8 cellular contexts compared by ENCODE assay signal in the genomic region with DNA sequence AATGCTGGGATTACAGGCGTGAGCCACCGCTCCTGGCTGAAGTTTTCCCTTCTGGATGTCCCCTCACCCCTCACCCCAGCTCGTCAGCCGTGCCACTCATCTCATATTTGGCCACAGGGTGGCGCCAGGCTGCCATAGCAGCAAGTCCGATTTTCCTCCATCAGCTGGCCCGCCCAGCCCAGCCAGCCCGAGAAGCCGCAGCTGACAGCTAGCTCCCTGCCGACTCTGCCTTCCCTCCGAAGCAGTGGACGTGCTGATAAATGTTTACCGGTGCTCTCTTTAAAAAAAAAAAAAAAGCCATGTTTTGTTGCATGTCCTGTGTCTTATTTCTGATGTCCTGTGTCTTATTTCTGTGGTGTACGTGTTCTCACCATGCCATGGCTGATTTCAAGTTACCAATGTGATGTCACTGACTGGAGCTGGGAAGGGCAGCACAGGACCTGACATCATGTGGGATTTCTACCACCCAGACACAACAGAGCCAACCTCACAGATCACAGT.
DNase-seq lines count a peak whose midpoint lies in the region; ATAC-seq and TF ChIP-seq lines count a peak whose summit lies in the region.

No MANE protein-coding gene starts in this region.

- DNase-seq in GM10248 (ENCODE audit: extremely low spot score) (peak; percentile 83), NCI-H2227 treated with DMSO at 0.1 percent for 48 hours (lab: John Stamatoyannopoulos, UW) (peak; percentile 31), cardiac fibroblast (ENCODE audit: low read depth in 2 of 2) (peak; percentile 94 to 95), kidney glomerular epithelial cell (lab: John Stamatoyannopoulos, UW) (peak; percentile 82)
- peak; percentile 53 to 77 (median 67) for DNase-seq in stimulated activated CD4-positive, alpha-beta T cell treated with anti-CD3 and anti-CD28 coated beads, Interleukin-1b, Interleukin-23, amount 100 ng/mL, for 24 hours (ENCODE audit: low read depth in 4 of 4, low spot score in 1 of 4)

- ATAC-seq in HG02798 (IDR thresholded peaks at IDR 0.05; ENCODE audit: poor library complexity, unreplicated experiment) = peak; percentile 64
- ATAC-seq in activated CD4-positive, CD25-positive, alpha-beta regulatory T cell treated with anti-CD3 and anti-CD28 coated beads, Interleukin-2, amount 50 U/mL, for 24 hours = peak; percentile 59 to 75
- no peak for ATAC-seq in GM19467 (IDR thresholded peaks at IDR 0.05; ENCODE audit: unreplicated experiment)

- POLR2A ChIA-PET in GM10248 (lab: Yijun Ruan, JAX) = interaction anchor here (1.9 kb wide), 1 partner anchor 102 kb away, joined by 5 read pairs; a partner anchor contains a TSS

- TF ChIP-seq CTCF in GM10248 (IDR thresholded peaks at IDR 0.05; ENCODE audit: control extremely low read depth, extremely low read depth, low read depth, missing control alignments) = peak; percentile 92
- TF ChIP-seq CTCF in cardiac fibroblast (IDR thresholded peaks at IDR 0.05; ENCODE audit: low read depth, low read length) = peak; percentile 84

- CTCF ChIA-PET in GM10248 (lab: Yijun Ruan, JAX) = interaction anchor here (0.6 to 22.9 kb wide), 42 partner anchors 9 to 477 kb away, joined by 3 to 462 read pairs (median 4); a partner anchor contains a TSS

- no peak overlapping the region for H3K4me3 ChIP-seq in cardiac fibroblast (replicated peaks in 1 of 2; ENCODE audit: low read depth in 2 of 2, low read length in 2 of 2)

Comparison
In these comparisons a context has a peak if more than half of its experiments do, and no peak if none do; other contexts are left out.
1. DNase-seq: peak in every context shown above with its lines; median percentile 94 in cardiac fibroblast; 83 in GM10248; 82 in kidney glomerular epithelial cell; 67 in stimulated activated CD4-positive, alpha-beta T cell treated with anti-CD3 and anti-CD28 coated beads, Interleukin-1b, Interleukin-23, amount 100 ng/mL, for 24 hours; 31 in NCI-H2227 treated with DMSO at 0.1 percent for 48 hours.